8 cellular contexts compared by ENCODE assay signal in genomic region chr3:146187334-146187950, GRCh38. TPM values are rescaled to one million over a fixed set of nuclear protein-coding genes. Genes with fewer than 3 reads are reported as not detected.
DNase-seq lines count a peak whose midpoint lies in the region; ATAC-seq, FAIRE-seq and TF ChIP-seq lines count a peak whose summit lies in the region.

No MANE protein-coding gene starts in this region.

- no peak for TF ChIP-seq POLR2A in HepG2 (IDR thresholded peaks at IDR 0.05; ENCODE audit: insufficient read depth in 1 of 2, low read depth in 2 of 2, low read length in 2 of 2)

- BruUV-seq in HepG2 (replicated peaks; lab: Mats Ljungman, UMichigan) = no TSS peak

- peaks cover 0 to 13% of the 10 kb centered on the region in 2 donors for H3K27me3 Mint-ChIP-seq in T-cell

- H3K36me3 ChIP-seq in Loucy (ENCODE audit: insufficient read depth, low read length) (no peaks in the 10 kb centered on the region), HepG2 (replicated peaks in 1 of 2; ENCODE audit: control insufficient read depth in 1 of 2, insufficient read depth in 2 of 2, low read length in 2 of 2) (no peaks in the 10 kb centered on the region)

- H3K27ac ChIP-seq in HepG2 (ENCODE audit: extremely low read length, insufficient read depth, low read length) = no peak overlapping the region

- ATAC-seq in HepG2 (no peak), T-cell (replicated peaks in 1 of 4) (no peak)

- H3K9me3 ChIP-seq in Loucy (ENCODE audit: insufficient read depth, low read depth, low read length) = no peaks in the 10 kb centered on the region
- no peaks in the 10 kb centered on the region for H3K9me3 ChIP-seq in HepG2 (ENCODE audit: low read length)

- POLR2A ChIA-PET in HepG2 (lab: Yijun Ruan, JAX) = interaction anchor here (2.3 kb wide), 1 partner anchor 27 kb away, joined by 10 read pairs; the partner anchor contains the start of gene PLOD2
- POLR2A ChIA-PET in T-cell (lab: Charles Lee) = interaction anchor here in 1 of 2 donors (0.6 kb wide), 1 partner anchor 196 kb away, joined by 7 read pairs; no protein-coding TSS in a partner anchor

- no peaks in the 10 kb centered on the region for H3K79me2 ChIP-seq in Loucy (ENCODE audit: insufficient read depth, low read length)
- H3K79me2 ChIP-seq in HepG2 (ENCODE audit: insufficient read depth, low read length) = no peaks in the 10 kb centered on the region

- TF ChIP-seq CTCF in Loucy (conservative IDR thresholded peaks at IDR 0.05; ENCODE audit: low read length) (peak; percentile 64), astrocyte of the spinal cord (IDR thresholded peaks at IDR 0.05; ENCODE audit: low read depth, low read length) (peak; percentile 61), HepG2 (CRISPR knock-in tag; IDR thresholded peaks at IDR 0.05) (peak; percentile 59)

- H3F3A ChIP-seq in Loucy (ENCODE audit: low read depth) = no peaks in the 10 kb centered on the region

- DNase-seq in D341Med (ENCODE audit: low spot score) (peak; percentile 40), astrocyte of the spinal cord (ENCODE audit: low read depth, low spot score) (peak; percentile 52), HepG2 (ENCODE audit: low spot score) (no peak), NOMO-1 (lab: John Stamatoyannopoulos, UW; ENCODE audit: unreplicated experiment in 2 of 2) (no peak), T-cell (no peak), NCI-H1436 treated with DMSO at 0.1 percent for 48 hours (lab: John Stamatoyannopoulos, UW) (no peak)
- no peak for DNase-seq in activated naive CD4-positive, alpha-beta T cell treated with Interleukin-2 at 50 U/mL for 16 hours

- H4K20me1 ChIP-seq in Loucy (ENCODE audit: insufficient read depth, low read length, poor library complexity, severe bottlenecking) (no peaks in the 10 kb centered on the region), HepG2 (ENCODE audit: insufficient read depth, low read length) (no peaks in the 10 kb centered on the region)

- H3K4me1 Mint-ChIP-seq in T-cell = no peaks in the 10 kb centered on the region

- FAIRE-seq in HepG2 (lab: Jason Lieb, UNC) = no peak

- no peaks in the 10 kb centered on the region for H3K4me1 ChIP-seq in Loucy (ENCODE audit: insufficient read depth, low read length, poor library complexity, severe bottlenecking)
- no peaks in the 10 kb centered on the region for H3K4me1 ChIP-seq in HepG2 (ENCODE audit: insufficient read depth, low read length)

- H3K9ac ChIP-seq in Loucy (ENCODE audit: low read depth, low read length, poor library complexity, severe bottlenecking) (no peak overlapping the region), HepG2 (ENCODE audit: insufficient read depth, low read depth, low read length) (no peak overlapping the region)

- intact Hi-C loops in HepG2 (cut with micrococcal nuclease; ENCODE audit: unreplicated experiment) = loop anchor here (1.0 to 10.0 kb wide), 2 partner anchors 122 to 457 kb away; no protein-coding TSS in a partner anchor

- H3K4me3 Mint-ChIP-seq in T-cell = no peak overlapping the region

- 49% methylated on average over 2 of the region's 2 CpGs for WGBS in HepG2 (ENCODE audit: low lambda C conversion rate)

- H3K9me3 Mint-ChIP-seq in T-cell = no peaks in the 10 kb centered on the region

- TF ChIP-seq EP300 in HepG2 (IDR thresholded peaks at IDR 0.05; ENCODE audit: low read depth in 2 of 2, low read length in 2 of 2) (no peak), HepG2 (CRISPR knock-in tag; IDR thresholded peaks at IDR 0.05; ENCODE audit: borderline replicate concordance) (no peak)

- no peaks in the 10 kb centered on the region for H3K9me2 ChIP-seq in Loucy (replicated peaks; ENCODE audit: low read depth, low read length)

- H3K36me3 Mint-ChIP-seq in T-cell = no peaks in the 10 kb centered on the region

- H3K27me3 ChIP-seq in Loucy (ENCODE audit: insufficient read depth, low read length, poor library complexity, severe bottlenecking) = no peaks in the 10 kb centered on the region
- no peaks in the 10 kb centered on the region for H3K27me3 ChIP-seq in HepG2 (ENCODE audit: control insufficient read depth in 1 of 2, insufficient read depth in 2 of 2, low read length in 2 of 2)

- H3K27ac Mint-ChIP-seq in T-cell = no peak overlapping the region

- CTCF ChIA-PET in HepG2 (lab: Yijun Ruan, JAX; ENCODE audit: low intra/inter-chr PET ratio, low total read pairs) = interaction anchor here (2.8 to 3.8 kb wide), 2 partner anchors 122 to 140 kb away, joined by 19 to 24 read pairs; no protein-coding TSS in a partner anchor
- CTCF ChIA-PET in T-cell (lab: Charles Lee) = interaction anchor here in 1 of 2 donors (1.6 kb wide), 1 partner anchor 390 kb away, joined by 3 read pairs; no protein-coding TSS in a partner anchor

- peak; percentile 28; the same call in 1 of the 2 replicates for TF ChIP-seq RAD21 in HepG2 (CRISPR knock-in tag; IDR thresholded peaks at IDR 0.05)

- no peak overlapping the region for H2AFZ ChIP-seq in Loucy (ENCODE audit: low read length)
- no peak overlapping the region for H2AFZ ChIP-seq in HepG2 (ENCODE audit: low read length)

- no peak overlapping the region for H3K4me2 ChIP-seq in Loucy (ENCODE audit: low read depth, low read length, poor library complexity, severe bottlenecking)
- H3K4me2 ChIP-seq in HepG2 (ENCODE audit: low read depth, low read length) = no peak overlapping the region

- in situ Hi-C loops in astrocyte of the spinal cord (cut with HindIII; ENCODE audit: low sequenced_read_pairs) = no loop called here
- in situ Hi-C loops in HepG2 (cut with HindIII; ENCODE audit: extremely low pct_ligation_motif_present, low pct_unique_long_range_greater_than_20kb) = loop anchor here (25.0 kb wide), 1 partner anchor 400 kb away; no protein-coding TSS in a partner anchor

- H3K4me3 ChIP-seq in Loucy (ENCODE audit: low read length, poor library complexity, severe bottlenecking) (no peak overlapping the region), astrocyte of the spinal cord (ENCODE audit: low read depth, low read length) (no peak overlapping the region), HepG2 (replicated peaks in 1 of 3; ENCODE audit: insufficient read depth in 1 of 3, low read depth in 2 of 3, low read length in 3 of 3) (no peak overlapping the region)

TF ChIP-seq in HepG2, 621 proteins besides CTCF, POLR2A, EP300 and RAD21:
- TF ChIP-seq HMGA1 (CRISPR knock-in tag; conservative IDR thresholded peaks at IDR 0.05) = no peak
- TF ChIP-seq ARID3A (IDR thresholded peaks at IDR 0.05; ENCODE audit: low read depth, low read length) = 0 out of 2 replicates have a peak, but pooled peaks have one; percentile 28
- peak; percentile 74 for TF ChIP-seq STAG1 (CRISPR knock-in tag; IDR thresholded peaks at IDR 0.05)
- peak; percentile 40; the same call in 1 of the 2 replicates for TF ChIP-seq SMC3 (IDR thresholded peaks at IDR 0.05; ENCODE audit: low read length)

RNA-seq across cellular contexts. Expression of gene PLOD2, which starts 26.5 kb away (rescaled TPM):
- 65.4 and 107 TPM in 2 replicates for total RNA-seq in HepG2 (2016; rRNA removed; fragmentation: Illumina TruSeq; extraction: Trizol)
- total RNA-seq in HepG2 (2016; cell fraction: cytosol; rRNA removed; fragmentation: Illumina TruSeq; extraction: Trizol; ENCODE audit: low read depth) = 55.1 and 56.4 TPM in 2 replicates
- 58.2 and 109 TPM in 2 replicates for total RNA-seq in HepG2 (2016; cell fraction: insoluble cytoplasmic fraction; rRNA removed; fragmentation: Illumina TruSeq; extraction: Trizol)
- 31.2 and 40.2 TPM in 2 replicates for total RNA-seq in HepG2 (2016; cell fraction: membrane; rRNA removed; fragmentation: Illumina TruSeq; extraction: Trizol)
- total RNA-seq in HepG2 (2016; cell fraction: nucleus; rRNA removed; fragmentation: Illumina TruSeq; extraction: Trizol) = 140 and 154 TPM in 2 replicates
- 117 and 161 TPM in 2 replicates for polyA plus RNA-seq in HepG2 (2011; rRNA removed)
- 48.7 and 83.1 TPM in 2 replicates for polyA plus RNA-seq in HepG2 (2011; cell fraction: cytosol; rRNA removed)
- 63.2 and 66.3 TPM in 2 replicates for polyA plus RNA-seq in HepG2 (2011; cell fraction: nucleus; rRNA removed)
- polyA plus RNA-seq in HepG2 (2012) = 380 and 471 TPM in 2 replicates
- 4.4 and 5.3 TPM in 2 replicates for polyA plus RNA-seq in HepG2 (2016; cell fraction: cytosol; fragmentation: Illumina TruSeq; extraction: Trizol; ENCODE audit: low read depth)
- 50.2 and 53.0 TPM in 2 replicates for polyA plus RNA-seq in HepG2 (2016; cell fraction: insoluble cytoplasmic fraction; fragmentation: Illumina TruSeq; extraction: Trizol; ENCODE audit: low read depth)
- 12.8 and 17.0 TPM in 2 replicates for polyA plus RNA-seq in HepG2 (2016; cell fraction: membrane; fragmentation: Illumina TruSeq; extraction: Trizol; ENCODE audit: low read depth)
- 140 and 144 TPM in 2 replicates for polyA plus RNA-seq in HepG2 (2016; cell fraction: nucleus; fragmentation: Illumina TruSeq; extraction: Trizol; ENCODE audit: insufficient read depth, low read depth)
- 4.7 and 59.2 TPM in 2 replicates for polyA minus RNA-seq in HepG2 (2011; rRNA and poly(A)+ RNA removed; ENCODE audit: low replicate concordance)
- polyA minus RNA-seq in HepG2 (2011; cell fraction: cytosol; rRNA and poly(A)+ RNA removed) = 147 and 173 TPM in 2 replicates
- polyA minus RNA-seq in HepG2 (2011; cell fraction: nucleus; rRNA and poly(A)+ RNA removed) = 370 and 469 TPM in 2 replicates
- total RNA-seq in T-cell = under 1 TPM in 4 of 5 donors, not detected in 1; 0.28 to 0.63 (median 0.46) TPM

Comparison
In these comparisons a context has a peak if more than half of its experiments do, and no peak if none do; other contexts are left out.
1. DNase-seq: peak in D341Med (single experiment) and astrocyte of the spinal cord (single experiment); none in HepG2 (single experiment), NOMO-1 (0 of 2), T-cell (0 of 34), activated naive CD4-positive, alpha-beta T cell treated with Interleukin-2 at 50 U/mL for 16 hours (single experiment) and NCI-H1436 treated with DMSO at 0.1 percent for 48 hours (single experiment).
2. RNA of gene PLOD2, which starts 26.5 kb away (total RNA-seq): 31.2 to 154 TPM in HepG2; 0.28 to 0.63 TPM in T-cell; every median in the first group is over 10 times any median in the second.
3. Peak in every context shown above with its lines, with median percentiles within 50 percentile points of each other: CTCF ChIP-seq.